8 cellular contexts compared by ENCODE assay signal in the genomic region with DNA sequence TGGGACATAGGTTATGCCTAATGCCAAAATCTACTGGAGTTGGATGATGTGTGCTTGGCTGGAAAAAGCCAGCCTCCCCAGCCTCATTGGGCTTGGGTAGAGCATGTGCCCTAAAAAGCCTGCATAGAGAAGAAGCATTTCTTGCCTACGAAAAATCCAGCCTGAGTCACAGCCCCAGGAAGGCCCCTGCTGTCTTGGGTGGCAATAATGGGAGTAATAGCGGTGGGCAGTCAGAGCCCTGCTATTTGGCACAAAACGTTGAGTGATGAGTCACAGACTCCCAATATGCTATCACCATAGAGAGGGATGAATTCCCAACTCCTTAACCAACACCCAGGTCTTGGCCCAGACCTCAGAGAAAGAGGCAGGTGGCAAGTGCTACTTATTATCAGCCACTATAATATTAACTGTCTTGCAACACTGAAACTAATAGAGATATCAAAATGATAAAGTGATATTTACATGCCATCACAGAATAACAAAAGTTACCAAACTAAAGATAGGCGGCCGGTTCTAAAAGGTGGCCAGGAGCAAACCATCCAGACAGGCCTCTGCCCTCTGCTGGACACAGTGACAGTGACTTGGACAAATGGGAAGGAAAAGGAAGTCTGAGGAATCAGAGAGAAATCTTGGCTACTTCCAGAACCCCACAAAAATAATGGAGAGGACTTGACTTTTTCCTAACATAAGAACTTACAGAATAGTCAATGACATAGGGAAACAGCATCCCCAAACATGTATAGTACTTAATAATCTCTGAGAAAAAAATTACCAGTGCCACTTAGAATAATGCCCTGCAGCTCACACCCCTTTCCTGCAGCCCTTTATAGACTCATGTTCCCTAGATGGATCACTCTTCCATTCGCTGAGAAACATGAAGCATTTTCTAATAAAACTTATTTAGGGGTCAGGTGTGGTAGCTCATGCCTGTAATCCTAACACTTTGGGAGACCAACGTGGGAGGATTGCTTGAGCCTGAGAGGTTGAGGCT. TPM values are rescaled to one million over a fixed set of nuclear protein-coding genes. Genes with fewer than 3 reads are reported as not detected.
DNase-seq lines count a peak whose midpoint lies in the region; ATAC-seq and TF ChIP-seq lines count a peak whose summit lies in the region.

No MANE protein-coding gene starts in this region.

- H3F3A ChIP-seq in GM23338 (replicated peaks; ENCODE audit: low read depth) (0 out of 2 replicates have a peak, but pooled peaks cover 3% of the 10 kb centered on the region), smooth muscle cell (ENCODE audit: low read depth) (peaks cover 7% of the 10 kb centered on the region)

- in situ Hi-C loops in SK-MEL-5 (cut with HindIII; ENCODE audit: low pct_unique_long_range_greater_than_20kb, low sequenced_read_pairs) = no loop called here

- H3K36me3 Mint-ChIP-seq in GM23338 (ENCODE audit: low read depth) = peaks cover 5% of the 10 kb centered on the region; the same call in 1 of the 3 replicates

- H3K27me3 ChIP-seq in GM23338 (ENCODE audit: insufficient read depth) = no peaks in the 10 kb centered on the region
- no peaks in the 10 kb centered on the region for H3K27me3 ChIP-seq in heart left ventricle
- no peaks in the 10 kb centered on the region for H3K27me3 ChIP-seq in smooth muscle cell (ENCODE audit: low read depth)

- H3K4me2 ChIP-seq in GM23338 (no peak overlapping the region), smooth muscle cell (peak overlapping the region; percentile 38)

- peak overlapping the region; percentile 68; the same call in 1 of the 2 replicates for H3K27ac Mint-ChIP-seq in GM23338

- no peak overlapping the region for H3K4me3 ChIP-seq in GM23338
- H3K4me3 ChIP-seq in heart left ventricle = no peak overlapping the region
- H3K4me3 ChIP-seq in smooth muscle cell = no peak overlapping the region

- intact Hi-C loops in heart left ventricle (cut with DNase I) = loop anchor here in 1 of 10 donors (5.0 kb wide), 1 partner anchor 224 kb away; no protein-coding TSS in a partner anchor

- H4K20me1 ChIP-seq in GM23338 (replicated peaks; ENCODE audit: insufficient read depth) (no peaks in the 10 kb centered on the region), smooth muscle cell (ENCODE audit: low read depth) (no peaks in the 10 kb centered on the region)

- H3K79me2 ChIP-seq in GM23338 (replicated peaks; ENCODE audit: insufficient read depth) = no peaks in the 10 kb centered on the region
- H3K79me2 ChIP-seq in smooth muscle cell (ENCODE audit: low read depth) = no peaks in the 10 kb centered on the region

- 0 out of 2 replicates have a peak, but pooled peaks cover 3% of the 10 kb centered on the region for H3K9me2 ChIP-seq in GM23338 (ENCODE audit: insufficient read depth)

- peak overlapping the region; percentile 46 for H3K9ac ChIP-seq in smooth muscle cell (ENCODE audit: low read depth)

- no peaks in the 10 kb centered on the region for H3K9me3 ChIP-seq in heart left ventricle
- no peaks in the 10 kb centered on the region for H3K9me3 ChIP-seq in smooth muscle cell (replicated peaks; ENCODE audit: low read depth)

- 62 to 76% (median 67%) methylated on average over 6 to 7 of the region's 7 CpGs for WGBS in heart left ventricle, 4 donors
- 56% methylated on average over 7 of the region's 7 CpGs for WGBS in smooth muscle cell (ENCODE audit: low lambda C conversion rate)

- no peaks in the 10 kb centered on the region for H3K9me3 Mint-ChIP-seq in GM23338

- ATAC-seq in GM23338 (peak; percentile 78), heart left ventricle (peak in 3 of 4 donors; percentile 38 to 59 (median 47)), GM21528 (IDR thresholded peaks at IDR 0.05; ENCODE audit: low FRiP score, unreplicated experiment) (no peak), GM21723 (IDR thresholded peaks at IDR 0.05; ENCODE audit: unreplicated experiment) (no peak)

- H3K27ac ChIP-seq in GM23338 (ENCODE audit: low read depth) (no peak overlapping the region), heart left ventricle (peak overlapping the region in 11 of 12 donors; percentile 17 to 83 (median 55)), smooth muscle cell (ENCODE audit: low read depth) (peak overlapping the region; percentile 89)

- H2AFZ ChIP-seq in GM23338 (no peak overlapping the region), smooth muscle cell (ENCODE audit: low read depth) (no peak overlapping the region)

- H3K4me1 ChIP-seq in GM23338 (ENCODE audit: insufficient read depth) (peaks cover 13% of the 10 kb centered on the region), heart left ventricle (peaks cover 4 to 48% (median 22%) of the 10 kb centered on the region in 12 donors), smooth muscle cell (ENCODE audit: low read depth) (no peaks in the 10 kb centered on the region)

- no peak for TF ChIP-seq POLR2A in heart left ventricle (IDR thresholded peaks at IDR 0.05)

- DNase-seq in GM23338 (ENCODE audit: low spot score) (peak; percentile 66), SK-MEL-5 (ENCODE audit: low read depth, low spot score) (peak; percentile 52), heart left ventricle (peak in 1 of 5 donors; percentile 38), smooth muscle cell (lab: John Stamatoyannopoulos, UW; ENCODE audit: unreplicated experiment) (no peak), NCI-H128 (lab: John Stamatoyannopoulos, UW; ENCODE audit: unreplicated experiment) (no peak)
- DNase-seq in activated CD8-positive, alpha-beta memory T cell treated with anti-CD3 and anti-CD28 coated beads for 24 hours = no peak

- no peaks in the 10 kb centered on the region; the same call in 1 of the 2 replicates for H3K36me3 ChIP-seq in GM23338 (ENCODE audit: insufficient read depth)
- peaks cover 0 to 97% (median 57%) of the 10 kb centered on the region in 9 donors for H3K36me3 ChIP-seq in heart left ventricle
- peaks cover 4% of the 10 kb centered on the region for H3K36me3 ChIP-seq in smooth muscle cell (ENCODE audit: low read depth)

- TF ChIP-seq CTCF in GM23338 (conservative IDR thresholded peaks at IDR 0.05; ENCODE audit: low read depth in 2 of 2) (peak; percentile 72 to 73), heart left ventricle (IDR thresholded peaks at IDR 0.05) (peak; percentile 16 to 57 (median 36)), smooth muscle cell (IDR thresholded peaks at IDR 0.05; ENCODE audit: borderline replicate concordance, insufficient read depth, poor library complexity, severe bottlenecking) (peak; percentile 45)

- H3K4me3 Mint-ChIP-seq in GM23338 = no peak overlapping the region

- peaks cover 17% of the 10 kb centered on the region for H3K4me1 Mint-ChIP-seq in GM23338

- H3K27me3 Mint-ChIP-seq in GM23338 (ENCODE audit: insufficient read depth, low read depth, poor library complexity) = peaks cover 8% of the 10 kb centered on the region

TF ChIP-seq in GM23338, 12 proteins besides CTCF, POLR2A, EP300 and RAD21:
- no peak for TF ChIP-seq CREB1 (CRISPR knock-in tag; IDR thresholded peaks at IDR 0.05; ENCODE audit: low read depth)
- no peak for TF ChIP-seq ZNF114 (CRISPR knock-in tag; IDR thresholded peaks at IDR 0.05)
- TF ChIP-seq ETS1 (IDR thresholded peaks at IDR 0.05) = no peak

RNA-seq across cellular contexts. Expression of gene MUC13, which starts 51.9 kb away (rescaled TPM):
- total RNA-seq in GM23338 (2014; rRNA removed; shearing (Covaris generic)) = not detected in 2 replicates
- polyA plus RNA-seq in GM23338 (2016; fragmentation: Nextera tagmentation; extraction: Ambion mirVana) (not detected in 2 replicates), heart left ventricle (under 1 TPM in 1 of 2 donors, not detected in 1; 0.15 TPM), smooth muscle cell (not detected in 2 replicates)
- total RNA-seq in SK-MEL-5 (2014; rRNA removed; shearing (Covaris generic)) = 0.03 TPM in 1 of 2 replicates, not detected in the other
- 0.06 and 0.12 TPM in 2 replicates for polyA plus RNA-seq in SK-MEL-5 (2015; cell fraction: cytosol; rRNA removed)
- polyA plus RNA-seq in SK-MEL-5 (2015; cell fraction: nucleus; rRNA removed) = not detected in 2 replicates
- total RNA-seq in heart left ventricle (under 1 TPM in 1 of 9 donors, not detected in 8; 0.08 TPM), smooth muscle cell (0.04 TPM in 1 of 2 replicates, not detected in the other)

Comparison
In these comparisons a context has a peak if more than half of its experiments do, and no peak if none do; other contexts are left out.
1. ATAC-seq: peak in GM23338 (single experiment) and heart left ventricle (3 of 4); none in GM21528 (single experiment) and GM21723 (single experiment).
2. DNase-seq: peak in GM23338 (single experiment) and SK-MEL-5 (single experiment); none in smooth muscle cell (single experiment), NCI-H128 (single experiment) and activated CD8-positive, alpha-beta memory T cell treated with anti-CD3 and anti-CD28 coated beads for 24 hours (single experiment).
3. Peak in every context shown above with its lines, with median percentiles within 50 percentile points of each other: CTCF ChIP-seq.